20 cellular contexts compared by ENCODE assay signal in genomic region chr5:172525633-172526360, GRCh38.
"Had no signal": no experiment of that assay in that cellular context is flagged by ENCODE, and none has a peak within 500 bp of the region (broad histone marks: within the 10 kb centered on the region; RNA-seq: fewer than 3 reads in every experiment).

No MANE protein-coding gene starts in this region.

- H3K4me3 ChIP-seq: body of pancreas, lower lobe of right lung, SK-N-MC, smooth muscle cell, suprapubic skin had no signal

- H3K36me3 Mint-ChIP-seq: activated naive CD8-positive, alpha-beta T cell had no signal

- H3K4me1 ChIP-seq: body of pancreas, lower lobe of right lung, suprapubic skin had no signal

- H3K27ac ChIP-seq: body of pancreas, lower lobe of right lung, SK-N-MC, suprapubic skin had no signal

- H3K27ac Mint-ChIP-seq: activated naive CD8-positive, alpha-beta T cell; naive B cell had no signal

- H3K27me3 ChIP-seq: body of pancreas, suprapubic skin had no signal

- ATAC-seq: body of pancreas; lower lobe of right lung; right cardiac atrium; stimulated activated naive CD8-positive, alpha-beta T cell treated with anti-CD3 and anti-CD28 coated beads, Interleukin-15, Interleukin-2, amounts not matched to agents 100 U/mL and 50 U/mL, for 24 hours had no signal

- H3K36me3 ChIP-seq: lower lobe of right lung, suprapubic skin had no signal

- H3K4me3 Mint-ChIP-seq: activated naive CD8-positive, alpha-beta T cell; naive B cell had no signal

- H3K4me1 Mint-ChIP-seq: naive B cell had no signal

- DNase-seq: activated CD4-positive, alpha-beta T cell treated with anti-CD3 and anti-CD28 coated beads, Interleukin-2, amount 50 U/mL, for 48 hours; activated CD4-positive, CD25-positive, alpha-beta regulatory T cell treated with anti-CD3 and anti-CD28 coated beads, Interleukin-2, amount 50 U/mL, for 72 hours; activated CD8-positive, alpha-beta memory T cell treated with anti-CD3 and anti-CD28 coated beads, Interleukin-2, amount 50 U/mL, for 4 hours; activated gamma-delta T cell treated with Interleukin-2 at 50 U/mL for 16 hours; activated T-cell treated with anti-CD3 and anti-CD28 coated beads, Interleukin-2, amount 50 U/mL, for 48 hours; amygdala; body of pancreas; caudate nucleus; effector CD8-positive, alpha-beta T cell; foreskin melanocyte; kidney glomerular epithelial cell; lower lobe of right lung; midbrain; naive B cell; right cardiac atrium; stimulated activated naive CD8-positive, alpha-beta T cell treated with anti-CD3 and anti-CD28 coated beads, Interleukin-15, Interleukin-2, amounts not matched to agents 100 U/mL and 50 U/mL, for 24 hours had no signal
